Comparison of ENCODE assay signal across 1 cellular context in genomic region chr12:27005495-27005894, GRCh38.
TF ChIP-seq lines count a peak whose summit lies in the region.

No MANE protein-coding gene starts in this region.

TF ChIP-seq in HepG2, 621 proteins besides CTCF, POLR2A, EP300 and RAD21:
- TF ChIP-seq MAFF (IDR thresholded peaks at IDR 0.05; ENCODE audit: low read depth, low read length) (peak; percentile 65), ZHX2 (IDR thresholded peaks at IDR 0.05; ENCODE audit: low read depth) (no peak), ZHX2 (CRISPR knock-in tag; IDR thresholded peaks at IDR 0.05; ENCODE audit: borderline replicate concordance) (no peak), FOXP1 (IDR thresholded peaks at IDR 0.05) (no peak), FOXP1 (CRISPR knock-in tag; IDR thresholded peaks at IDR 0.05) (no peak), NCOA2 (CRISPR knock-in tag; IDR thresholded peaks at IDR 0.05) (no peak), TOPORS (CRISPR knock-in tag; IDR thresholded peaks at IDR 0.05) (no peak), MAFK (conservative IDR thresholded peaks at IDR 0.05 in 1 of 2, IDR thresholded peaks at IDR 0.05 in 1 of 2; ENCODE audit: low read length in 2 of 2) (peak; percentile 72 to 86)
TF ChIP-seq in HepG2: peak in this region for 2.
